In genomic region chr4:8015512-8015911, GRCh38 we compare ENCODE assay signal across 8 cellular contexts.
DNase-seq lines count a peak whose midpoint lies in the region; ATAC-seq and TF ChIP-seq lines count a peak whose summit lies in the region.

No MANE protein-coding gene starts in this region.

- peak overlapping the region; percentile 40 for H3K4me3 ChIP-seq in MM.1S (ENCODE audit: low read length)
- H3K4me3 ChIP-seq in coronary artery = no peak overlapping the region

- H3K9me2 ChIP-seq in MM.1S (replicated peaks; ENCODE audit: insufficient read depth, low read length) = no peaks in the 10 kb centered on the region

- no peak for ATAC-seq in GM18868 (IDR thresholded peaks at IDR 0.05; ENCODE audit: unreplicated experiment)

- H3F3A ChIP-seq in MM.1S (ENCODE audit: insufficient read depth, low read length) = no peaks in the 10 kb centered on the region

- no peaks in the 10 kb centered on the region for H3K36me3 ChIP-seq in MM.1S (replicated peaks; ENCODE audit: insufficient read depth, low read length)

- 0 out of 2 replicates have a peak, but pooled peaks cover 4% of the 10 kb centered on the region for H3K4me1 ChIP-seq in MM.1S (ENCODE audit: low read length)

- H3K79me2 ChIP-seq in MM.1S (ENCODE audit: low read length) = no peaks in the 10 kb centered on the region

- TF ChIP-seq CTCF in MM.1S (IDR thresholded peaks at IDR 0.05; ENCODE audit: low read length) (peak; percentile 43), coronary artery (IDR thresholded peaks at IDR 0.05) (no peak)

- no peak overlapping the region for H3K9ac ChIP-seq in MM.1S (ENCODE audit: low read length)

- DNase-seq in DMS 273 (lab: John Stamatoyannopoulos, UW; ENCODE audit: unreplicated experiment) (peak; percentile 45), DMS 273 treated with DMSO at 0.1 percent for 48 hours (lab: John Stamatoyannopoulos, UW) (no peak), MM.1S (no peak), dermis blood vessel endothelial cell (peak; percentile 39), occipital lobe (lab: John Stamatoyannopoulos, UW) (peak; percentile 31), coronary artery (ENCODE audit: low spot score) (no peak)
- DNase-seq in activated CD4-positive, alpha-beta T cell treated with anti-CD3 and anti-CD28 coated beads, Interleukin-2, amount 50 U/mL, for 1 hour = no peak

- no peak overlapping the region for H2AFZ ChIP-seq in MM.1S (ENCODE audit: low read length)

- no peaks in the 10 kb centered on the region for H4K20me1 ChIP-seq in MM.1S (ENCODE audit: insufficient read depth, low read length)

- peaks cover 94% of the 10 kb centered on the region for H3K27me3 ChIP-seq in MM.1S (replicated peaks; ENCODE audit: insufficient read depth, low read length)

- H3K9me3 ChIP-seq in MM.1S (replicated peaks; ENCODE audit: insufficient read depth, low read length) = no peaks in the 10 kb centered on the region

- peak overlapping the region; percentile 49; the same call in 1 of the 2 replicates for H3K4me2 ChIP-seq in MM.1S (ENCODE audit: low read depth, low read length)

- H3K27ac ChIP-seq in MM.1S (ENCODE audit: low read length) (no peak overlapping the region), coronary artery (no peak overlapping the region)

Comparison
In these comparisons a context has a peak if more than half of its experiments do, and no peak if none do; other contexts are left out.
1. DNase-seq: peak in DMS 273 (single experiment), dermis blood vessel endothelial cell (single experiment) and occipital lobe (single experiment); none in DMS 273 treated with DMSO at 0.1 percent for 48 hours (single experiment), MM.1S (single experiment), activated CD4-positive, alpha-beta T cell treated with anti-CD3 and anti-CD28 coated beads, Interleukin-2, amount 50 U/mL, for 1 hour (single experiment) and coronary artery (single experiment).